Comparison of ENCODE assay signal across 13 cellular contexts in the genomic region with DNA sequence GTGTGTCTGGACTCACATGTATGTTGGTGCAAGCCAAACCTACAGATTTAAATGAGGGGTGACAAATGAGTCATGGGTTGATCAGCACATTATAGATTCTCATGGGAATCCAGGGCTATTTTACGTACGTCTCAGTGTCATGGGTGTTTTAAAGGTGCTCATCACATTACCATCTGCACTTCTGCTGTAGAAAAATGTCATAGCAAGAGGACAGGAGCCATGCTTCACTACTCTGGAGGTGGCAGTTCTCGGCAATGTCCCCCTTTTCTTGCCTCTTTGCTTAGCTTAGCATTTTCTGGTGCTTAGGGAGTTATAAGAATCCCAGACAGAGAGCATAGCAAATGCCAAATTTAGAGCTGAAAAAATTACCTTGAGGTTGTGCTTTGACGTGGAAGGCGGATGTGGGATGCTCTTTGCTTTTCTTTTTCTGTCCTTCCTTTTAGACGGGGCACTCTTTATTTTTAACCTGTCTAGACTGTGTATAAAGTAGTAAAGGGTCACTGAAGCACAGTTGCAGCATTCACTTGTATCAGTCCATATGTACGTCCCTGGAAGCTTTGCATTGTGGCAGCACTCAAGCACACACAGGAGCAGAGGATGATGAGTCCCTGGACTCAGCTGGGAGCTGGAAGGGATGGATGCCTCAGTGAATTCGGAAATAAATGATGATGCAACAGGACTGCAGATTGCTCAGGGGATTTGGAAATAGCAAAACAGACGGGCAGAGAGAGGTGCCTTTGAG.
DNase-seq lines count a peak whose midpoint lies in the region; ATAC-seq, FAIRE-seq and TF ChIP-seq lines count a peak whose summit lies in the region.
"Had no signal": no experiment of that assay in that cellular context is flagged by ENCODE, and none has a peak within 500 bp of the region (broad histone marks: within the 10 kb centered on the region; RNA-seq: fewer than 3 reads in every experiment).

No MANE protein-coding gene starts in this region.

- no peaks in the 10 kb centered on the region for H3K9me3 Mint-ChIP-seq in chondrocyte (ENCODE audit: low read depth)
- H3K9me3 Mint-ChIP-seq: stimulated activated naive CD8-positive, alpha-beta T cell treated with anti-CD3 and anti-CD28 coated beads, Interleukin-15, amount 100 ng/mL, for 72 hours had no signal

- no peak for FAIRE-seq in H54 (lab: Jason Lieb, UNC)

- no peak for TF ChIP-seq POLR2A in H54 (IDR thresholded peaks at IDR 0.05; ENCODE audit: low read depth, low read length)

- peak overlapping the region; percentile 74 for H3K27ac Mint-ChIP-seq in chondrocyte (ENCODE audit: unreplicated experiment)
- H3K27ac Mint-ChIP-seq: activated naive CD8-positive, alpha-beta T cell had no signal

- H3K4me1 Mint-ChIP-seq in chondrocyte (ENCODE audit: low read depth), result peaks cover 32% of the 10 kb centered on the region
- H3K4me1 Mint-ChIP-seq: stimulated activated naive CD8-positive, alpha-beta T cell treated with anti-CD3 and anti-CD28 coated beads, Interleukin-15, amount 100 ng/mL, for 72 hours had no signal

- ATAC-seq in GM19372 (IDR thresholded peaks at IDR 0.05; ENCODE audit: low read depth, unreplicated experiment) (peak; percentile 54), HG03108 (IDR thresholded peaks at IDR 0.05; ENCODE audit: unreplicated experiment) (peak; percentile 69), HG03457 (IDR thresholded peaks at IDR 0.05; ENCODE audit: unreplicated experiment) (no peak)
- ATAC-seq: stimulated activated naive CD8-positive, alpha-beta T cell treated with anti-CD3 and anti-CD28 coated beads, Interleukin-15, amount 100 ng/mL, for 72 hours had no signal

- no peaks in the 10 kb centered on the region for H3K27me3 Mint-ChIP-seq in chondrocyte (ENCODE audit: low read depth)
- H3K27me3 Mint-ChIP-seq: activated naive CD8-positive, alpha-beta T cell had no signal

- peak; percentile 74 for DNase-seq in Ammon's horn (ENCODE audit: low spot score)
- DNase-seq in chondrocyte (ENCODE audit: low spot score), result no peak
- no peak for DNase-seq in H54 (ENCODE audit: insufficient read length, low spot score)
- DNase-seq in NCI-H187 treated with DMSO at 0.1 percent for 48 hours (lab: John Stamatoyannopoulos, UW), result no peak
- DNase-seq in GF-D8 (lab: John Stamatoyannopoulos, UW), result no peak
- DNase-seq: erythroblast; midbrain; NCI-H82; stimulated activated naive CD8-positive, alpha-beta T cell treated with anti-CD3 and anti-CD28 coated beads, Interleukin-15, amount 100 ng/mL, for 72 hours had no signal

- no peaks in the 10 kb centered on the region for H3K36me3 Mint-ChIP-seq in chondrocyte (ENCODE audit: low read depth)
- H3K36me3 Mint-ChIP-seq: activated naive CD8-positive, alpha-beta T cell had no signal

- no peak for TF ChIP-seq CTCF in chondrocyte (IDR thresholded peaks at IDR 0.05)

- H3K4me3 Mint-ChIP-seq in chondrocyte (ENCODE audit: unreplicated experiment), result no peak overlapping the region
- H3K4me3 Mint-ChIP-seq: activated naive CD8-positive, alpha-beta T cell; stimulated activated naive CD8-positive, alpha-beta T cell treated with anti-CD3 and anti-CD28 coated beads, Interleukin-15, amount 100 ng/mL, for 72 hours had no signal
